8 cellular contexts compared by ENCODE assay signal in the genomic region with DNA sequence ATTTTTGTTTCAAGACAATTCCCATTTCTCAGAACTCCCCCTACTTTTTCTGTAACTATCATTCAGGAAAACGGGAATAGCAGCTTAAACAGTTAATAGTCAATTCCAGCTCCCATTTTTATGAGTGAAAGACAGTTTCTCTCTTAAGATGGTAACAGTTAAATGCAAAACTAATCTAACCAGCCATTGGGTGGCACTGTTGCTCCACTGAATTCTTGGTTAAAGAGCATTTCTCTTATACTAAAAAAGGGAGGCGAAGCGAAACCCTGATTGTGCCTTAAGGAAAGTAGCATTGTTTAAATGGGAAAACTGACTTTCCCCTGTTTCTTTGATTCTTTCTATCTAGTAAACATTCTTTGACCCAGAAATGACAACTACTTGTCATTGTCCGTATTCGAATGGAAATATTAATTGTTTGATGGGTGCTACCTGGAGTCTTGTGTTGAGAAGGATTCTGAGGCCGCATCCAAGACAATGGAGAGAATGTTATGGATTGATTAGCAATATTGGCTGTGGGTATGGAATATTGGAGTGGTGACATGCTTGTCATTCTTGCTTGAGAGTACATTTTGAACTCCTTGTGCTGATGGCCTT.
DNase-seq lines count a peak whose midpoint lies in the region; ATAC-seq and TF ChIP-seq lines count a peak whose summit lies in the region.

No MANE protein-coding gene starts in this region.

- in situ Hi-C loops in SK-MEL-5 (cut with HindIII; ENCODE audit: low pct_unique_long_range_greater_than_20kb, low sequenced_read_pairs) = no loop called here

- H3K4me3 ChIP-seq in AG10803 (ENCODE audit: low read length) (no peak overlapping the region), GM12865 (ENCODE audit: low read depth, low read length) (no peak overlapping the region)

- CTCF ChIA-PET in HEK293T (lab: Yijun Ruan, JAX) = interaction anchor here (0.6 to 3.0 kb wide), 4 partner anchors 188 to 491 kb away, joined by 3 to 20 read pairs (median 3); no protein-coding TSS in a partner anchor

- POLR2A ChIA-PET in HEK293T (lab: Yijun Ruan, JAX) = no interaction called here

- ATAC-seq in naive B cell (ENCODE audit: low read depth in 2 of 2) = peak; percentile 68 to 78

- peaks cover 3 to 14% (median 6%) of the 10 kb centered on the region in 3 donors for H3K4me1 Mint-ChIP-seq in naive B cell

- peak overlapping the region in 3 of 6 donors; percentile 13 to 73 (median 32) for H3K27ac Mint-ChIP-seq in naive B cell

- DNase-seq in AG10803 (ENCODE audit: low read depth) = peak; percentile 62
- DNase-seq in GM12865 (ENCODE audit: low read depth) = peak; percentile 80
- peak; percentile 60 for DNase-seq in HEK293T (ENCODE audit: extremely low spot score)
- DNase-seq in LoVo (ENCODE audit: low spot score) = peak; percentile 67
- peak; percentile 83 for DNase-seq in SK-MEL-5 (ENCODE audit: low read depth, low spot score)
- DNase-seq in epithelial cell of prostate (ENCODE audit: low read depth, low spot score) = peak; percentile 22
- DNase-seq in naive B cell = peak; percentile 50
- DNase-seq in cerebellar nuclear complex (lab: John Stamatoyannopoulos, UW) = no peak

- no peak overlapping the region for H3K27ac ChIP-seq in epithelial cell of prostate

- peak; percentile 69 for TF ChIP-seq CTCF in AG10803 (conservative IDR thresholded peaks at IDR 0.05; ENCODE audit: low read length)
- TF ChIP-seq CTCF in GM12865 (IDR thresholded peaks at IDR 0.05; ENCODE audit: insufficient read depth, low read depth, low read length, missing control alignments) = peak; percentile 59

- peak overlapping the region in 2 of 8 donors; percentile 6 to 31 for H3K4me3 Mint-ChIP-seq in naive B cell

- no peaks in the 10 kb centered on the region for H3K9me3 Mint-ChIP-seq in naive B cell

- H3K36me3 Mint-ChIP-seq in naive B cell = no peaks in the 10 kb centered on the region

- no peaks in the 10 kb centered on the region for H3K27me3 Mint-ChIP-seq in naive B cell

TF ChIP-seq in HEK293T, 16 proteins besides CTCF, POLR2A, EP300 and RAD21:
- TF ChIP-seq HDGF (IDR thresholded peaks at IDR 0.05; ENCODE audit: borderline replicate concordance) = no peak
- no peak for TF ChIP-seq CTBP1 (IDR thresholded peaks at IDR 0.05; ENCODE audit: borderline replicate concordance)
- no peak for TF ChIP-seq FOXA1 (IDR thresholded peaks at IDR 0.05)
- TF ChIP-seq PKNOX1 (IDR thresholded peaks at IDR 0.05) = no peak

Comparison
In these comparisons a context has a peak if more than half of its experiments do, and no peak if none do; other contexts are left out.
1. DNase-seq: peak in AG10803 (single experiment), GM12865 (single experiment), HEK293T (single experiment), LoVo (single experiment), SK-MEL-5 (single experiment), epithelial cell of prostate (single experiment) and naive B cell (single experiment); none in cerebellar nuclear complex (0 of 2).